ENCODE assay signal across 9 cellular contexts in the genomic region with DNA sequence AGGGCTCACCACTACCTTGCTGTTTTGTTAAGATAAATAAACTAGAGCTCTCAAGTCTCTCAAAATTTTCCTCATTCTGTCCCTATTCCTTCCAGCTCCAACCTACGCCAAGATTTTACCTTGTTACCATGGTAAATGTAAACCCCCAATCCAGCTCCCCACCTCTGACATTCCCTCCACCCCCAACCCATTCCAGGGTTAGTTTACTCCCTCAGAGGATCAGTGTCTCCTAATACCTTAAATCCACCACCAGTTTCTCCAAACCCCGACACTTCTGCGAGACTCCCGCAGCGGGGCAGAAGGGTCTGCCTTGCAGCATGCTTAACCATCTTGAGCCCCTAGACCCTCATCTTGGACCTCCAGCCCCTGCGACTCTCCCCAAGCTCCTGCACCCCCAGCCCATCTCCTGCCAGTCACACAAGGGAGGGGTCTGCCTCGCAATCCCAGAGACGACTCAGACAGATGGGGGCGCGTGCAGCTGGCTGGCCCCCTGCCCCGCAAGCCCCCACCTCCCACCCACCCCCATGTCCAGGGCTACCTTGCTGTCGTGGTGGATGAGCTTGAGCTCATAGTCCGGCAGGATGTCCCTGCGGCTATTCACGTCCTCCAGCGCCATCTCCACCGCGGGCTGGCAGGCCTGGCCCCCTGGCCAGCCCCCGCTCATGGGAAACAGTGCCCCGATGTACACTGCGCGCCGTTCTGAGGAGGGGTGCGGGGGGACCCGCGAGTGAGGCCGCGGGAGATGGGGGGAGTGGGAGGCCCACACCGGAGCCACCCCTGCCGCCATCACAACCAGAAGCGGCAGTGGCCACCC. TPM values are rescaled to one million over a fixed set of nuclear protein-coding genes. Genes with fewer than 3 reads are reported as not detected.
A peak's percentile ranks its signal among the peaks of the same experiment; 100 is the strongest.
DNase-seq lines count a peak whose midpoint lies in the region; ATAC-seq and TF ChIP-seq lines count a peak whose summit lies in the region.
"Had no signal": no experiment of that assay in that cellular context is flagged by ENCODE, and none has a peak within 500 bp of the region (broad histone marks: within the 10 kb centered on the region; RNA-seq: fewer than 3 reads in every experiment).

No MANE protein-coding gene starts in this region.

- H3K27me3 Mint-ChIP-seq in neural crest cell (ENCODE audit: low read depth): peaks cover 38% of the 10 kb centered on the region

- peak overlapping the region; percentile 81 for H3K4me3 ChIP-seq in AG09309 (ENCODE audit: control insufficient read depth, low read depth, low read length)
- H3K4me3 ChIP-seq in epithelial cell of esophagus (ENCODE audit: low read length): peak overlapping the region; percentile 62

- H3K36me3 Mint-ChIP-seq in neural crest cell (ENCODE audit: low read depth): peaks cover 18% of the 10 kb centered on the region

- H3K4me1 Mint-ChIP-seq in neural crest cell: peaks cover 91% of the 10 kb centered on the region

- no peak for TF ChIP-seq CTCF in AG09309 (IDR thresholded peaks at IDR 0.05; ENCODE audit: control insufficient read depth, insufficient read depth, low read depth, low read length, missing control alignments)
- no peak for TF ChIP-seq CTCF in epithelial cell of esophagus (IDR thresholded peaks at IDR 0.05; ENCODE audit: insufficient read depth, low read depth, low read length, missing control alignments)
- no peak for TF ChIP-seq CTCF in neural crest cell (conservative IDR thresholded peaks at IDR 0.05)

- peak overlapping the region; percentile 28 for H3K27ac Mint-ChIP-seq in neural crest cell (ENCODE audit: unreplicated experiment)

- no peak for DNase-seq in AG09309 (ENCODE audit: low read depth)
- peak; percentile 18 for DNase-seq in NCI-H69 (lab: John Stamatoyannopoulos, UW)
- DNase-seq in epithelial cell of esophagus (ENCODE audit: low read depth): no peak
- peak; percentile 23 for DNase-seq in neural crest cell (ENCODE audit: low read depth, low spot score)
- DNase-seq in NCI-H526 treated with DMSO at 0.1 percent for 48 hours (lab: John Stamatoyannopoulos, UW): no peak

- H3K9me3 Mint-ChIP-seq in neural crest cell: no peaks in the 10 kb centered on the region

- H3K4me3 Mint-ChIP-seq in neural crest cell: peak overlapping the region; percentile 87

- ATAC-seq in GM18909 (IDR thresholded peaks at IDR 0.05; ENCODE audit: poor library complexity, unreplicated experiment) (no peak), GM19467 (IDR thresholded peaks at IDR 0.05; ENCODE audit: unreplicated experiment) (no peak), GM19452 (IDR thresholded peaks at IDR 0.05; ENCODE audit: unreplicated experiment) (no peak)

RNA-seq across cellular contexts. Expression of a gene that starts 5.8 kb away (rescaled TPM):
- 79.7 and 91.6 TPM in 2 replicates for total RNA-seq in neural crest cell

RNA-seq across cellular contexts. Expression of a gene that starts 29.7 kb away (rescaled TPM):
- total RNA-seq in neural crest cell: not detected in 2 replicates
- total RNA-seq: renal cortical epithelial cell had no signal

RNA-seq across cellular contexts. Expression of a gene that starts 42.2 kb away (rescaled TPM):
- not detected in 2 replicates for total RNA-seq in neural crest cell
- total RNA-seq: renal cortical epithelial cell had no signal

RNA-seq across cellular contexts. Expression of a gene that starts 53.8 kb away (rescaled TPM):
- not detected in 2 replicates for total RNA-seq in neural crest cell

Comparison
In these comparisons a context has a peak if more than half of its experiments do, and no peak if none do; other contexts are left out.
1. DNase-seq: peak in NCI-H69 (single experiment) and neural crest cell (single experiment); none in AG09309 (single experiment), epithelial cell of esophagus (single experiment) and NCI-H526 treated with DMSO at 0.1 percent for 48 hours (single experiment).